Comparison of ENCODE assay signal across 3 cellular contexts in genomic region chr3:39915027-39915426, GRCh38.
"Had no signal": no experiment of that assay in that cellular context is flagged by ENCODE, and none has a peak within 500 bp of the region (broad histone marks: within the 10 kb centered on the region; RNA-seq: fewer than 3 reads in every experiment).

No MANE protein-coding gene starts in this region.

- ATAC-seq: GM12878 had no signal

- DNase-seq: GDM1, GF-D8 had no signal

- H3K4me3 ChIP-seq: GM12878 had no signal
